1 cellular context compared by ENCODE assay signal in genomic region chr17:46741122-46741725, GRCh38.
A peak's percentile ranks its signal among the peaks of the same experiment; 100 is the strongest.
TF ChIP-seq lines count a peak whose summit lies in the region.

No MANE protein-coding gene starts in this region.

TF ChIP-seq in K562, 482 proteins besides CTCF, POLR2A, EP300 and RAD21:
- TF ChIP-seq PRDM10 (IDR thresholded peaks at IDR 0.05; ENCODE audit: partially characterized antibody): peak; percentile 60
- TF ChIP-seq GABPB2 (CRISPR knock-in tag; conservative IDR thresholded peaks at IDR 0.05): no peak
